11 cellular contexts compared by ENCODE assay signal in the genomic region with DNA sequence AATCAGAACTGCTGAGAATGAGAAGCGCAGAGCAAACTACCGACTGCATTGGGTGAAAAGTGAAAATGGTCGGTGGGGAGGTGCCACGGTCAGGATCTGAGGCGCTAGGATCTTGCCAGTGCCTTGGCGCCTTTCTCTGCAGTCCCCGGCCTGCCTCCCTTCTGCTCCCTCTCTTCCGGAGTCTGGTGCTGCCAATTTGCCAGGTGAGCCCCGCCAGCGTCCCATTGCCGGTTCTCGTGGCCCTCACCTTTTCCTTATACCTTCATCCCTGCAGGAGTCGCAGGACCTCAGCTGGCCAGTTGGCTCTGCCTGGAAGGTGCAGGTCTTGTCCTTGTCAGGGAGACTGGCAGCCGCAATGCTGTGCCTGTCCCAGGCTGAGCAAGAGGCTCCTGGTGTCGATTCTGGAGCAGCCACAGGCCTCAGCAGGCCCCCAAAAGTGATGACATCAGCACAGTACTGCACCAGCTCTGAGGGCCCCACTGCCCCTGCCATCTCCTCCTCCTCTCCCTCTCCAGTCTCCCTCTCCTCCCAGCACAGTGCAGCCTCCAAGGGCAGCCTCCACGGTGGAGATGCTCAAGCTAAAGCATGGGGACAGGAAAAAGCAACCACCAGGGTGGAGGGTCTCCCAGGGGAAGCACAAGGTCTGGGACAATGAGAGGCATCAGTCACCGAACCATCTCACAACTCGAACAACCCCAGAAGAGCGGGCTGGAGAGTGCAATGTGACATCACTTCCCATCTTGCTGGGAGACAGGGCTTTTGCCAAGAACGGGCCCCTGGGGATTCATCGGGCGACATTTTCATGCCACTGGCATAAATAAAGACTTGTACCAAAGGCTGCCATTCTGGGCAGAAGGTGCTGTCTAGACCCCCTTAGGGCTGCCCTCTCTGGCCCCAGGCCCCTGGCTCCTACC. TPM values are rescaled to one million over a fixed set of nuclear protein-coding genes. Genes with fewer than 3 reads are reported as not detected.
DNase-seq lines count a peak whose midpoint lies in the region; ATAC-seq and TF ChIP-seq lines count a peak whose summit lies in the region.
"Had no signal": no experiment of that assay in that cellular context is flagged by ENCODE, and none has a peak within 500 bp of the region (broad histone marks: within the 10 kb centered on the region; RNA-seq: fewer than 3 reads in every experiment).

No MANE protein-coding gene starts in this region.

- H4K8ac ChIP-seq in trophoblast cell (ENCODE audit: low read depth, low read length), result no peak overlapping the region

- WGBS in heart left ventricle, 4 donors, result 68 to 78% (median 73%) methylated on average over 22 of the region's 22 CpGs
- WGBS in trophoblast cell (ENCODE audit: extremely low coverage, insufficient coverage, insufficient read length), result no CpG with 5 or more reads among the region's 22 CpGs

- no peak overlapping the region for H4K91ac ChIP-seq in trophoblast cell (ENCODE audit: low read depth, low read length)

- peak overlapping the region; percentile 28 for H3K4me3 Mint-ChIP-seq in type B pancreatic cell
- no peak overlapping the region for H3K4me3 Mint-ChIP-seq in naive thymus-derived CD8-positive, alpha-beta T cell

- no peak overlapping the region for H3K27ac Mint-ChIP-seq in type B pancreatic cell
- H3K27ac Mint-ChIP-seq in naive thymus-derived CD8-positive, alpha-beta T cell, result no peak overlapping the region

- H3K4me1 ChIP-seq in heart left ventricle (peaks cover 6 to 51% (median 32%) of the 10 kb centered on the region in 12 donors), iPS-15b (ENCODE audit: control insufficient read depth, insufficient read depth, low read length) (peaks cover 3% of the 10 kb centered on the region), trophoblast cell (ENCODE audit: control insufficient read depth in 1 of 2, insufficient read depth in 2 of 2, low read length in 2 of 2) (peaks cover 0 to 3% of the 10 kb centered on the region in 2 experiments)
- H3K4me1 ChIP-seq: pancreas had no signal

- peak in 3 of 5 donors; percentile 52 to 64 (median 53) for DNase-seq in heart left ventricle
- no peak for DNase-seq in cardiac septum (ENCODE audit: low spot score)
- no peak for DNase-seq in type B pancreatic cell (ENCODE audit: extremely low spot score, unreplicated experiment)
- no peak for DNase-seq in AG08395 (ENCODE audit: low spot score)
- no peak for DNase-seq in trophoblast cell
- DNase-seq in naive thymus-derived CD8-positive, alpha-beta T cell, result no peak
- DNase-seq: esophagus squamous epithelium had no signal

- H3K23ac ChIP-seq in trophoblast cell (ENCODE audit: low read length), result no peak overlapping the region

- no peaks in the 10 kb centered on the region for H3K79me2 ChIP-seq in trophoblast cell (ENCODE audit: control insufficient read depth, insufficient read depth, low read length, poor library complexity)

- no peak overlapping the region for H3K4me2 ChIP-seq in trophoblast cell (ENCODE audit: low read length)

- intact Hi-C loops in heart left ventricle (cut with DNase I) (loop anchor here (2.0 to 10.0 kb wide), 11 partner anchors 17 to 287 kb away; a partner anchor contains a TSS), cardiac septum (cut with DNase I) (loop anchor here (2.0 to 10.0 kb wide), 3 partner anchors 47 to 283 kb away; no protein-coding TSS in a partner anchor)

- H3K18ac ChIP-seq in trophoblast cell (ENCODE audit: low read length), result no peak overlapping the region

- H2BK12ac ChIP-seq in trophoblast cell (ENCODE audit: low read length), result no peak overlapping the region

- no peaks in the 10 kb centered on the region for H3K9me3 ChIP-seq in heart left ventricle
- H3K9me3 ChIP-seq in iPS-15b (ENCODE audit: control insufficient read depth, insufficient read depth, low read length), result no peaks in the 10 kb centered on the region
- H3K9me3 ChIP-seq in trophoblast cell (ENCODE audit: insufficient read depth, low read depth, low read length), result no peaks in the 10 kb centered on the region
- H3K9me3 ChIP-seq: esophagus squamous epithelium, pancreas, SJSA1 had no signal

- H2BK5ac ChIP-seq in trophoblast cell (ENCODE audit: low read depth, low read length, poor library complexity), result no peak overlapping the region

- H3K4me1 Mint-ChIP-seq in type B pancreatic cell (ENCODE audit: unreplicated experiment), result peaks cover 35% of the 10 kb centered on the region
- H3K4me1 Mint-ChIP-seq in naive thymus-derived CD8-positive, alpha-beta T cell, result peaks cover 11 to 32% (median 31%) of the 10 kb centered on the region in 4 donors

- POLR2A ChIA-PET in naive thymus-derived CD8-positive, alpha-beta T cell (lab: Charles Lee), result interaction anchor here (2.0 kb wide), 1 partner anchor 86 kb away, joined by 6 read pairs; no protein-coding TSS in a partner anchor

- H2AFZ ChIP-seq in trophoblast cell (ENCODE audit: insufficient read depth, low read length, poor library complexity), result no peak overlapping the region

- H3K36me3 ChIP-seq in heart left ventricle, result no peaks in the 10 kb centered on the region
- no peaks in the 10 kb centered on the region for H3K36me3 ChIP-seq in iPS-15b (ENCODE audit: control insufficient read depth, insufficient read depth, low read length)
- H3K36me3 ChIP-seq in trophoblast cell (ENCODE audit: control insufficient read depth in 1 of 2, insufficient read depth in 2 of 2, low read length in 2 of 2), result no peaks in the 10 kb centered on the region
- H3K36me3 ChIP-seq: esophagus squamous epithelium, pancreas, SJSA1 had no signal

- H3K14ac ChIP-seq in trophoblast cell (ENCODE audit: low read length), result no peak overlapping the region

- no peak overlapping the region for H2AK5ac ChIP-seq in trophoblast cell (ENCODE audit: low read length)

- no peak overlapping the region for H3K4ac ChIP-seq in trophoblast cell (ENCODE audit: low read depth, low read length)

- H3K9me3 Mint-ChIP-seq in type B pancreatic cell, result no peaks in the 10 kb centered on the region
- no peaks in the 10 kb centered on the region for H3K9me3 Mint-ChIP-seq in naive thymus-derived CD8-positive, alpha-beta T cell

- peaks cover 65% of the 10 kb centered on the region for H3K27me3 Mint-ChIP-seq in type B pancreatic cell
- peaks cover 20 to 63% (median 50%) of the 10 kb centered on the region in 5 donors for H3K27me3 Mint-ChIP-seq in naive thymus-derived CD8-positive, alpha-beta T cell

- H3K36me3 Mint-ChIP-seq in type B pancreatic cell, result no peaks in the 10 kb centered on the region
- H3K36me3 Mint-ChIP-seq in naive thymus-derived CD8-positive, alpha-beta T cell, result no peaks in the 10 kb centered on the region

- no peak overlapping the region for H3K9ac ChIP-seq in iPS-15b (ENCODE audit: low read depth, low read length)
- H3K9ac ChIP-seq in trophoblast cell (ENCODE audit: low read length), result no peak overlapping the region

- H3K79me1 ChIP-seq in trophoblast cell (ENCODE audit: low read length), result no peaks in the 10 kb centered on the region

- TF ChIP-seq CTCF in heart left ventricle (IDR thresholded peaks at IDR 0.05), result no peak
- no peak for TF ChIP-seq CTCF in WI38 (IDR thresholded peaks at IDR 0.05; ENCODE audit: low read depth, low read length)
- TF ChIP-seq CTCF in type B pancreatic cell (conservative IDR thresholded peaks at IDR 0.05), result no peak

- H3K27me3 ChIP-seq in heart left ventricle (peaks cover 0 to 49% (median 18%) of the 10 kb centered on the region in 9 donors), iPS-15b (ENCODE audit: control insufficient read depth, insufficient read depth, low read length) (peaks cover 57% of the 10 kb centered on the region), trophoblast cell (ENCODE audit: insufficient read depth, low read length) (peaks cover 34% of the 10 kb centered on the region)

- TF ChIP-seq POLR2A in heart left ventricle (IDR thresholded peaks at IDR 0.05), result no peak

- H3K27ac ChIP-seq in heart left ventricle, result peak overlapping the region in 4 of 12 donors; percentile 11 to 84 (median 58)
- no peak overlapping the region for H3K27ac ChIP-seq in trophoblast cell (ENCODE audit: low read depth, low read length)
- H3K27ac ChIP-seq: pancreas, SJSA1 had no signal

- H4K12ac ChIP-seq in trophoblast cell (ENCODE audit: low read depth, low read length), result no peak overlapping the region

- no peak overlapping the region for H2BK120ac ChIP-seq in trophoblast cell (ENCODE audit: insufficient read depth, low read length, poor library complexity)

- peak in 1 of 4 donors; percentile 49 for ATAC-seq in heart left ventricle
- no peak for ATAC-seq in naive thymus-derived CD8-positive, alpha-beta T cell

- H3K4me3 ChIP-seq in heart left ventricle (peak overlapping the region in 9 of 12 donors; percentile 27 to 41 (median 35)), WI38 (ENCODE audit: low read depth, low read length) (peak overlapping the region; percentile 51), iPS-15b (ENCODE audit: low read depth, low read length) (peak overlapping the region; percentile 57), trophoblast cell (ENCODE audit: low read depth, low read length) (no peak overlapping the region)
- H3K4me3 ChIP-seq: pancreas, SJSA1 had no signal

RNA-seq across cellular contexts. Expression of a gene that starts 37.1 kb away (rescaled TPM):
- 10 to 100 TPM; 16.0 to 54.5 (median 27.9) TPM for total RNA-seq in heart left ventricle
- 10 to 100 TPM; 11.0 to 15.7 TPM for polyA plus RNA-seq in heart left ventricle
- 28.9 TPM for total RNA-seq in cardiac septum
- 18.7 and 26.1 TPM in 2 replicates for total RNA-seq in type B pancreatic cell (ENCODE audit: low replicate concordance)
- polyA plus RNA-seq in trophoblast cell (2013), result 9.1 and 9.4 TPM in 2 replicates
- total RNA-seq in naive thymus-derived CD8-positive, alpha-beta T cell, result 10 to 100 TPM; 18.7 to 18.9 TPM
- polyA plus RNA-seq in naive thymus-derived CD8-positive, alpha-beta T cell, result 10 to 100 TPM in 2 of 3 donors, 1 to 10 TPM in 1; 8.5 to 14.9 (median 11.0) TPM

Comparison
In these comparisons a context has a peak if more than half of its experiments do, and no peak if none do; other contexts are left out.
1. DNase-seq: peak in heart left ventricle (3 of 5); none in cardiac septum (single experiment), type B pancreatic cell (single experiment), AG08395 (single experiment), trophoblast cell (0 of 2) and naive thymus-derived CD8-positive, alpha-beta T cell (0 of 10).